ENCODE assay signal across 8 cellular contexts in the genomic region with DNA sequence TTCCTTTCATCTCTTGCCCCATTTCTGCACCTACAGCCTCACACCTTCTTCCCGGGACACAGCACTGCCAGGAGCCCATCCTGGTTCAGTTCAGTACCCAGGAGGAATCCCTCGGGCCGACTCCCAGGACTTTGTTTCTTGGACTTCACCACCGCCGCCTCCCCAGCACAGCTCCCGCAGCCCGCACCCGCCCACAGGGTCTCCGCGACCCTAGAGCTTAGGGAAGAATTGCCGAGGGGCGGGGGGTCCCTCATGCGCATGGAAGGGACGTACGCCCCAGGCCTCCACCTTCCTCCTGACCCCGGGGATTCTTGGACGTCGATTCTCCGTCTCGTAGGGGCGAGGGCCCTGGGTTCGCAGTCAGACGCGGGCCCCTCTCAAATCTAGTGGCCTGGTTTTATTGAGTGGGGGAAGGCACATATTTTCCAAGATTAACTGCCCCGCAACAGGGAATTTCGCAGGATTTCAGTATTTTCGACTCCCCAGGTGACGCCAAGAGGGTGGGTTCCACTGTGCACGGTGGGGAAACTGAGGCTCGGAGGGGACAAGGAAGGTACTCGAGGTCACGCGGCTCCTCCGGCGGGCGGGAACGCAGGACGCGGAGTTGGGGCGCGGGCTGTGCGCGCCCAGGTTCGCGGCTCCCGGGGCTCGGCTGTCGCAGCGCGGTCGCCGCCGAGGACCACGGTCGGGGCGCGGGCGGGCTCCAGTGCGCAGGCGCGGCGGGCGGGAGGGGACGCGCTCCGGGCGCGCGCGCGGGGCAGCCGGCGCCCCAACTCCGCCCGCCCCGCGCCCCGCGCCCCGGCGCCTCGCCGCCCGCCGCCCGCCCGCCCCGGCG. TPM values are rescaled to one million over a fixed set of nuclear protein-coding genes. Genes with fewer than 3 reads are reported as not detected.
DNase-seq lines count a peak whose midpoint lies in the region; ATAC-seq and TF ChIP-seq lines count a peak whose summit lies in the region.

A gene (plus strand): TSS at position 733 of the 835 bp plus-strand sequence. CDS start 176 bp downstream, outside the sequence.

- H3K9me3 ChIP-seq in right atrium auricular region: no peaks in the 10 kb centered on the region

- H3K9me3 Mint-ChIP-seq in activated CD4-positive, alpha-beta memory T cell treated with anti-CD3 and anti-CD28 coated beads for 36 hours: no peaks in the 10 kb centered on the region

- H3K27ac ChIP-seq in right atrium auricular region (no peak within 1 kb of the TSS), skin epidermis (no peak within 1 kb of the TSS)

- H3K4me3 Mint-ChIP-seq in activated CD4-positive, alpha-beta memory T cell treated with anti-CD3 and anti-CD28 coated beads for 36 hours: peak within 1 kb of the TSS; percentile 21

- peak; percentile 61 for DNase-seq in AG08396 (ENCODE audit: low spot score)
- no peak for DNase-seq in activated CD4-positive, alpha-beta memory T cell treated with anti-CD3 and anti-CD28 coated beads for 36 hours
- no peak for DNase-seq in right atrium auricular region (ENCODE audit: low spot score)
- no peak for DNase-seq in activated CD4-positive, CD25-positive, alpha-beta regulatory T cell treated with anti-CD3 and anti-CD28 coated beads, Interleukin-2, amount 50 U/mL, for 72 hours
- DNase-seq in UCSD-AML1 (lab: John Stamatoyannopoulos, UW; ENCODE audit: unreplicated experiment): no peak
- no peak for DNase-seq in midbrain (lab: John Stamatoyannopoulos, UW)

- no peaks in the 10 kb centered on the region for H3K27me3 ChIP-seq in right atrium auricular region

- H3K27me3 Mint-ChIP-seq in activated CD4-positive, alpha-beta memory T cell treated with anti-CD3 and anti-CD28 coated beads for 36 hours: peaks cover 47% of the 10 kb centered on the region

- ATAC-seq in GM21526 (IDR thresholded peaks at IDR 0.05; ENCODE audit: low FRiP score, unreplicated experiment): peak; percentile 22

- H3K27ac Mint-ChIP-seq in activated CD4-positive, alpha-beta memory T cell treated with anti-CD3 and anti-CD28 coated beads for 36 hours: no peak within 1 kb of the TSS

- H3K36me3 Mint-ChIP-seq in activated CD4-positive, alpha-beta memory T cell treated with anti-CD3 and anti-CD28 coated beads for 36 hours: no peaks in the 10 kb centered on the region

- no peak for TF ChIP-seq CTCF in right atrium auricular region (IDR thresholded peaks at IDR 0.05)

- no peaks in the 10 kb centered on the region for H3K4me1 Mint-ChIP-seq in activated CD4-positive, alpha-beta memory T cell treated with anti-CD3 and anti-CD28 coated beads for 36 hours (ENCODE audit: low read depth)

- peak within 1 kb of the TSS; percentile 52 to 63 for H3K4me3 ChIP-seq in right atrium auricular region
- peak within 1 kb of the TSS; percentile 24 to 46 (median 31) for H3K4me3 ChIP-seq in skin epidermis

- H3K36me3 ChIP-seq in right atrium auricular region: no peaks in the 10 kb centered on the region

- CTCF ChIA-PET in activated CD4-positive, alpha-beta memory T cell treated with anti-CD3 and anti-CD28 coated beads for 36 hours (lab: Charles Lee): no interaction called here

- peaks cover 0 to 25% of the 10 kb centered on the region in 2 donors for H3K4me1 ChIP-seq in right atrium auricular region

- POLR2A ChIA-PET in activated CD4-positive, alpha-beta memory T cell treated with anti-CD3 and anti-CD28 coated beads for 36 hours (lab: Charles Lee): no interaction called here

- intact Hi-C loops in activated CD4-positive, alpha-beta memory T cell treated with anti-CD3 and anti-CD28 coated beads for 36 hours (cut with micrococcal nuclease): no loop called here

RNA-seq across cellular contexts. Expression of the gene that starts here (rescaled TPM):
- under 1 TPM; 0.57 to 0.58 TPM for total RNA-seq in activated CD4-positive, alpha-beta memory T cell treated with anti-CD3 and anti-CD28 coated beads for 36 hours
- 1 to 10 TPM; 2.4 to 3.2 TPM for total RNA-seq in right atrium auricular region
